10 cellular contexts compared by ENCODE assay signal in the genomic region with DNA sequence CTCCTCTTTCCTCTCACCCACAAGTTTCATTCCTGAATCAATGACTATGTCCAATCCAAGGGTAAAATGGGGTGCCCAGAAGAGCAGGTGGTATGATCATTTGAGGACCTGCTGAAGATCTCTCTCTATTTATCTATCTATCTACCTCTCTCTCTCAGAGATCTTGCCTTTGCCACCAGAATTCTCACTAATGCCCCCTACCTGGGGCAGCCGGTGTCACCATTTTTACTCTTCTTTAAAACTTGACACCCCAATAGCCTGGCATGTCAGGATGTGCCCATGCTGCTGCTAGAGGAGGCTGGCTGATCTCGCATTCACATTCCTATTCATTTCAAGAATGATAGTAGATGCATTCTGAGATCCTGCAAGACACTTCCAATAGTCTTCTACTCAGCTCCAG.
"Had no signal": no experiment of that assay in that cellular context is flagged by ENCODE, and none has a peak within 500 bp of the region (broad histone marks: within the 10 kb centered on the region; RNA-seq: fewer than 3 reads in every experiment).

No MANE protein-coding gene starts in this region.

- ATAC-seq: natural killer cell; stimulated activated naive B cell treated with anti-CD40 and anti-IgM and Interleukin-4, amounts not matched to agents 10 μg/mL and 1 μg/mL and 100 μg/mL, for 72 hours had no signal

- H3K4me1 ChIP-seq: ascending aorta, foreskin keratinocyte had no signal

- H3K4me3 Mint-ChIP-seq: activated CD8-positive, alpha-beta memory T cell treated with anti-CD3 and anti-CD28 coated beads, Interleukin-2, amount 10 ng/mL, durations not matched to agents 7 days and 5 days; natural killer cell; stimulated activated naive B cell treated with anti-CD40 and anti-IgM and Interleukin-4, amounts not matched to agents 10 μg/mL and 1 μg/mL and 100 μg/mL, for 72 hours had no signal

- H3K27ac Mint-ChIP-seq: activated CD8-positive, alpha-beta memory T cell treated with anti-CD3 and anti-CD28 coated beads, Interleukin-2, amount 10 ng/mL, durations not matched to agents 7 days and 5 days; natural killer cell; progenitor cell of endocrine pancreas; stimulated activated naive B cell treated with anti-CD40 and anti-IgM and Interleukin-4, amounts not matched to agents 10 μg/mL and 1 μg/mL and 100 μg/mL, for 72 hours had no signal

- H3K9me3 ChIP-seq: ascending aorta had no signal

- H3K27me3 ChIP-seq: ascending aorta, foreskin keratinocyte had no signal

- H3K9me3 Mint-ChIP-seq: natural killer cell had no signal

- H3K36me3 ChIP-seq: ascending aorta had no signal

- H3K36me3 Mint-ChIP-seq: activated CD8-positive, alpha-beta memory T cell treated with anti-CD3 and anti-CD28 coated beads, Interleukin-2, amount 10 ng/mL, durations not matched to agents 7 days and 5 days; natural killer cell; stimulated activated naive B cell treated with anti-CD40 and anti-IgM and Interleukin-4, amounts not matched to agents 10 μg/mL and 1 μg/mL and 100 μg/mL, for 72 hours had no signal

- H3K27me3 Mint-ChIP-seq: stimulated activated naive B cell treated with anti-CD40 and anti-IgM and Interleukin-4, amounts not matched to agents 10 μg/mL and 1 μg/mL and 100 μg/mL, for 72 hours had no signal

- H3K27ac ChIP-seq: ascending aorta, foreskin keratinocyte had no signal

- H3K4me1 Mint-ChIP-seq: natural killer cell had no signal

- DNase-seq: activated CD8-positive, alpha-beta memory T cell treated with anti-CD3 and anti-CD28 coated beads, Interleukin-2, amount 10 ng/mL, durations not matched to agents 7 days and 5 days; activated T-cell treated with anti-CD3 and anti-CD28 coated beads, Interleukin-2, amount 50 U/mL, for 48 hours; foreskin keratinocyte; head of caudate nucleus; natural killer cell; right cardiac atrium; small intestine; stimulated activated naive B cell treated with anti-CD40 and anti-IgM and Interleukin-4, amounts not matched to agents 10 μg/mL and 1 μg/mL and 100 μg/mL, for 72 hours had no signal

- H3K4me3 ChIP-seq: ascending aorta had no signal
